ENCODE assay signal across 32 cellular contexts in genomic region chr10:104033401-104033930, GRCh38. TPM values are rescaled to one million over a fixed set of nuclear protein-coding genes. Genes with fewer than 3 reads are reported as not detected.
DNase-seq lines count a peak whose midpoint lies in the region; ATAC-seq, FAIRE-seq and TF ChIP-seq lines count a peak whose summit lies in the region.
"Had no signal": no experiment of that assay in that cellular context is flagged by ENCODE, and none has a peak within 500 bp of the region (broad histone marks: within the 10 kb centered on the region; RNA-seq: fewer than 3 reads in every experiment).

No MANE protein-coding gene starts in this region.

- intact Hi-C loops in body of pancreas (cut with DNase I), result no loop called here

- POLR2A ChIA-PET in GM10248 (lab: Yijun Ruan, JAX) (no interaction called here), HEK293T (lab: Yijun Ruan, JAX) (interaction anchor here (0.8 kb wide), 1 partner anchor 47 kb away, joined by 3 read pairs; no protein-coding TSS in a partner anchor), H1 (lab: Charles Lee; ENCODE audit: partially characterized antibody) (interaction anchor here (0.8 to 3.0 kb wide), 5 partner anchors 9 to 221 kb away, joined by 3 to 10 read pairs (median 3); partner anchors contain the start of genes GSTO1 and SFR1)

- no peak for TF ChIP-seq CTCF in GM10248 (IDR thresholded peaks at IDR 0.05; ENCODE audit: control extremely low read depth, extremely low read depth, low read depth, missing control alignments)
- TF ChIP-seq CTCF in H1 (IDR thresholded peaks at IDR 0.05; ENCODE audit: control extremely low read depth in 1 of 3, insufficient read depth in 1 of 3, low read depth in 1 of 3, low read length in 3 of 3), result no peak
- TF ChIP-seq CTCF in body of pancreas (IDR thresholded peaks at IDR 0.05), result no peak
- no peak for TF ChIP-seq CTCF in coronary artery (IDR thresholded peaks at IDR 0.05)

- H3K18ac ChIP-seq in H1 (ENCODE audit: extremely low read depth, low read length) (peak overlapping the region; percentile 56; the same call in 1 of the 2 replicates), trophoblast cell (ENCODE audit: low read length) (no peak overlapping the region)

- H3K4me3 ChIP-seq in H1 (ENCODE audit: extremely low read depth in 1 of 4, insufficient read depth in 2 of 4, low read depth in 3 of 4, low read length in 4 of 4) (no peak overlapping the region), trophoblast cell (ENCODE audit: low read depth, low read length) (no peak overlapping the region), body of pancreas (no peak overlapping the region), coronary artery (no peak overlapping the region)
- H3K4me3 ChIP-seq: ascending aorta, ovary, Peyer's patch, SJCRH30, suprapubic skin, vagina had no signal

- H3K27ac ChIP-seq in H1 (ENCODE audit: low read depth, low read length) (no peak overlapping the region), trophoblast cell (ENCODE audit: low read depth, low read length) (no peak overlapping the region), body of pancreas (no peak overlapping the region), coronary artery (no peak overlapping the region)
- H3K27ac ChIP-seq: ascending aorta, epithelial cell of prostate, ovary, Peyer's patch, SJCRH30, suprapubic skin, vagina had no signal

- no peak overlapping the region for H3K56ac ChIP-seq in H1 (replicated peaks; ENCODE audit: insufficient read length, low read depth, low read length)

- H3K4me1 ChIP-seq in H1 (replicated peaks in 1 of 4; ENCODE audit: control insufficient read depth in 3 of 4, insufficient read depth in 4 of 4, low read length in 3 of 4) (peaks cover 3 to 15% (median 10%) of the 10 kb centered on the region in 4 experiments; a peak in 5 of 7 replicates), trophoblast cell (ENCODE audit: control insufficient read depth in 1 of 2, insufficient read depth in 2 of 2, low read length in 2 of 2) (no peaks in the 10 kb centered on the region), body of pancreas (no peaks in the 10 kb centered on the region)
- H3K4me1 ChIP-seq: ascending aorta, Peyer's patch, SJCRH30, vagina had no signal

- H3K79me1 ChIP-seq in H1 (ENCODE audit: low read depth, low read length), result no peaks in the 10 kb centered on the region; the same call in 1 of the 2 replicates
- no peaks in the 10 kb centered on the region for H3K79me1 ChIP-seq in trophoblast cell (ENCODE audit: low read length)

- H4K5ac ChIP-seq in H1 (ENCODE audit: insufficient read length, low read depth, low read length), result no peak overlapping the region

- 83% methylated on average over 12 of the region's 12 CpGs; no CpG with 5 or more reads in 1 of the 2 experiments for WGBS in H1 (ENCODE audit: extremely low coverage in 1 of 2, insufficient coverage in 1 of 2, insufficient read length in 1 of 2, insufficient replicate concordance in 2 of 2, low coverage in 1 of 2, low lambda C conversion rate in 2 of 2, missing lambda C conversion rate in 1 of 2), 2 experiments
- no CpG with 5 or more reads among the region's 12 CpGs for WGBS in trophoblast cell (ENCODE audit: extremely low coverage, insufficient coverage, insufficient read length)
- 71 to 76% methylated on average over 9 to 12 of the region's 12 CpGs for WGBS in body of pancreas, 2 donors

- H2BK5ac ChIP-seq in H1 (ENCODE audit: low read depth, low read length), result no peak overlapping the region; the same call in 1 of the 2 replicates
- H2BK5ac ChIP-seq in trophoblast cell (ENCODE audit: low read depth, low read length, poor library complexity), result no peak overlapping the region

- peaks cover 8% of the 10 kb centered on the region; the same call in 1 of the 2 replicates for H3K23me2 ChIP-seq in H1 (ENCODE audit: low read depth, low read length)

- H3K9me3 ChIP-seq in H1 (ENCODE audit: insufficient read depth in 2 of 2, low read depth in 1 of 2, low read length in 1 of 2) (no peaks in the 10 kb centered on the region), trophoblast cell (ENCODE audit: insufficient read depth, low read depth, low read length) (no peaks in the 10 kb centered on the region), body of pancreas (no peaks in the 10 kb centered on the region)
- H3K9me3 ChIP-seq: ascending aorta, ovary, Peyer's patch, SJCRH30, suprapubic skin, vagina had no signal

- H2AK5ac ChIP-seq in H1 (ENCODE audit: low read depth, low read length), result peak overlapping the region; percentile 32; the same call in 1 of the 2 replicates
- no peak overlapping the region for H2AK5ac ChIP-seq in trophoblast cell (ENCODE audit: low read length)

- H3K27me3 ChIP-seq in H1 (replicated peaks in 1 of 4; ENCODE audit: control insufficient read depth in 3 of 4, extremely low read depth in 1 of 4, insufficient read depth in 3 of 4, low read length in 3 of 4), result no peaks in the 10 kb centered on the region
- no peaks in the 10 kb centered on the region for H3K27me3 ChIP-seq in trophoblast cell (ENCODE audit: insufficient read depth, low read length)
- H3K27me3 ChIP-seq in body of pancreas, result no peaks in the 10 kb centered on the region
- H3K27me3 ChIP-seq: ascending aorta, ovary, Peyer's patch, SJCRH30, suprapubic skin, vagina had no signal

- H3K14ac ChIP-seq in H1 (ENCODE audit: insufficient read length), result no peak overlapping the region
- no peak overlapping the region for H3K14ac ChIP-seq in trophoblast cell (ENCODE audit: low read length)

- no peak for FAIRE-seq in H1 (lab: Jason Lieb, UNC)
- FAIRE-seq: GM12892 had no signal

- no peak for ATAC-seq in body of pancreas
- ATAC-seq in GM21619 (IDR thresholded peaks at IDR 0.05; ENCODE audit: unreplicated experiment), result no peak
- ATAC-seq: activated naive CD4-positive, alpha-beta T cell treated with anti-CD3 and anti-CD28 coated beads, Interleukin-2, amount 50 U/mL, for 72 hours; natural killer cell; right cardiac atrium; stimulated activated memory B cell treated with anti-CD40 and anti-IgM and Interleukin-4, amounts not matched to agents 10 μg/mL and 1 μg/mL and 100 μg/mL, for 72 hours had no signal

- TF ChIP-seq EP300 in H1 (IDR thresholded peaks at IDR 0.05; ENCODE audit: borderline replicate concordance in 1 of 2, low read depth in 2 of 2, low read length in 2 of 2), result no peak

- H4K91ac ChIP-seq in H1 (replicated peaks; ENCODE audit: insufficient read length, low read length) (no peak overlapping the region), trophoblast cell (ENCODE audit: low read depth, low read length) (no peak overlapping the region)

- H2BK120ac ChIP-seq in H1 (replicated peaks; ENCODE audit: low read depth, low read length) (no peak overlapping the region), trophoblast cell (ENCODE audit: insufficient read depth, low read length, poor library complexity) (no peak overlapping the region)

- H3K4me2 ChIP-seq in H1 (ENCODE audit: insufficient read depth in 1 of 2, low read depth in 2 of 2, low read length in 2 of 2), result no peak overlapping the region
- H3K4me2 ChIP-seq in trophoblast cell (ENCODE audit: low read length), result no peak overlapping the region

- CTCF ChIA-PET in GM10248 (lab: Yijun Ruan, JAX) (no interaction called here), HEK293T (lab: Yijun Ruan, JAX) (no interaction called here), H1 (lab: Charles Lee; ENCODE audit: partially characterized antibody) (interaction anchor here (0.5 to 3.6 kb wide), 15 partner anchors 11 to 348 kb away, joined by 3 to 16 read pairs (median 4); partner anchors contain the start of gene SFR1)

- DNase-seq in GM10248 (ENCODE audit: extremely low spot score) (peak; percentile 2), HEK293T (ENCODE audit: extremely low spot score) (peak; percentile 3), H1 (ENCODE audit: low read depth in 1 of 2, low spot score in 2 of 2) (peak in 1 of 2 experiments; percentile 42), trophoblast cell (no peak), body of pancreas (no peak), NCI-H187 treated with DMSO at 0.1 percent for 48 hours (lab: John Stamatoyannopoulos, UW) (no peak), coronary artery (ENCODE audit: low spot score) (no peak)
- DNase-seq: activated CD4-positive, alpha-beta T cell treated with anti-CD3 and anti-CD28 coated beads, Interleukin-2, amount 50 U/mL, for 1 hour; effector CD4-positive, alpha-beta T cell; GOT3; islet precursor cell; Kasumi-1; natural killer cell; NCI-H1105; NCI-H2029; ovary; Peyer's patch; right cardiac atrium; SJCRH30; stimulated activated CD4-positive, alpha-beta T cell treated with anti-CD3 and anti-CD28 coated beads, Interleukin-12 subunit alpha, Interleukin-12 subunit beta, amount 100 ng/mL, for 4 hours; stimulated activated CD4-positive, alpha-beta T cell treated with anti-CD3 and anti-CD28 coated beads, Interleukin-4, amount 100 ng/mL, for 1 hour; T1000 had no signal

- H3K9ac ChIP-seq in H1 (replicated peaks in 1 of 4; ENCODE audit: extremely low read depth in 1 of 4, low read depth in 3 of 4, low read length in 3 of 4), result no peak overlapping the region
- no peak overlapping the region for H3K9ac ChIP-seq in trophoblast cell (ENCODE audit: low read length)

- 0 out of 2 replicates have a peak overlapping the region, but pooled peaks have one; percentile 17 for H2BK20ac ChIP-seq in H1 (ENCODE audit: low read length)

- H3K23ac ChIP-seq in H1 (ENCODE audit: insufficient read length) (no peak overlapping the region), trophoblast cell (ENCODE audit: low read length) (no peak overlapping the region)

- peak overlapping the region; percentile 1; the same call in 1 of the 2 replicates for H2BK15ac ChIP-seq in H1 (ENCODE audit: low read length)

- TF ChIP-seq POLR2A in H1 (IDR thresholded peaks at IDR 0.05; ENCODE audit: control extremely low read depth in 1 of 2, low read depth in 2 of 2, low read length in 2 of 2) (no peak), body of pancreas (IDR thresholded peaks at IDR 0.05) (no peak)

- H4K8ac ChIP-seq in H1 (ENCODE audit: extremely low read depth, insufficient read depth, low read length) (no peak overlapping the region), trophoblast cell (ENCODE audit: low read depth, low read length) (no peak overlapping the region)

- no peak overlapping the region for H2BK12ac ChIP-seq in H1 (ENCODE audit: low read depth, low read length)
- H2BK12ac ChIP-seq in trophoblast cell (ENCODE audit: low read length), result no peak overlapping the region

- no peaks in the 10 kb centered on the region; a peak in 1 of 8 replicates for H3K36me3 ChIP-seq in H1 (ENCODE audit: control insufficient read depth in 2 of 4, insufficient read depth in 4 of 4, low read length in 3 of 4)
- H3K36me3 ChIP-seq in trophoblast cell (ENCODE audit: control insufficient read depth in 1 of 2, insufficient read depth in 2 of 2, low read length in 2 of 2), result peaks cover 9 to 17% of the 10 kb centered on the region in 2 experiments
- H3K36me3 ChIP-seq in body of pancreas (replicated peaks in 1 of 2; ENCODE audit: insufficient read depth in 1 of 2, low read depth in 2 of 2), result peaks cover 0 to 3% of the 10 kb centered on the region in 2 donors
- H3K36me3 ChIP-seq: ovary, SJCRH30 had no signal

- H4K20me1 ChIP-seq in H1 (replicated peaks in 1 of 2; ENCODE audit: control insufficient read depth in 1 of 2, insufficient read depth in 2 of 2, low read length in 2 of 2), result peaks cover 2 to 5% of the 10 kb centered on the region in 2 experiments

- H3K4ac ChIP-seq in H1 (replicated peaks; ENCODE audit: insufficient read length, low read depth, low read length) (no peak overlapping the region), trophoblast cell (ENCODE audit: low read depth, low read length) (no peak overlapping the region)

- peak overlapping the region; percentile 44 for H4K12ac ChIP-seq in trophoblast cell (ENCODE audit: low read depth, low read length)

- H2AFZ ChIP-seq in H1 (ENCODE audit: low read length) (no peak overlapping the region), trophoblast cell (ENCODE audit: insufficient read depth, low read length, poor library complexity) (no peak overlapping the region)

- H3K79me2 ChIP-seq in H1 (ENCODE audit: control insufficient read depth in 1 of 2, insufficient read depth in 2 of 2, low read length in 2 of 2) (no peaks in the 10 kb centered on the region), trophoblast cell (ENCODE audit: control insufficient read depth, insufficient read depth, low read length, poor library complexity) (no peaks in the 10 kb centered on the region)

- no peak for TF ChIP-seq RAD21 in H1 (IDR thresholded peaks at IDR 0.05 in 1 of 2, conservative IDR thresholded peaks at IDR 0.05 in 1 of 2; ENCODE audit: low read depth in 2 of 2, low read length in 2 of 2)

RNA-seq across cellular contexts. Expression of gene COL17A1, which starts 52.2 kb away (rescaled TPM):
- 0.37 and 1.9 TPM in 2 replicates for total RNA-seq in H1 (2021; fragmentation: NEBNext Ultra II Directional; extraction: Animal tissue kit (Norgen Biotek cat#: 25700))
- polyA plus RNA-seq in H1 (2011; rRNA removed), result 0.35 and 0.52 TPM in 2 replicates
- 0.45 TPM for polyA plus RNA-seq in H1 (2011; cell fraction: cytosol; rRNA removed)
- 0.78 TPM for polyA plus RNA-seq in H1 (2011; cell fraction: nucleus; rRNA removed)
- 0.93 to 1.3 TPM (median 1.1 TPM) in 4 replicates for polyA plus RNA-seq in H1 (2012, experiment 1 of 2)
- polyA plus RNA-seq in H1 (2012, experiment 2 of 2), result 1.0 TPM
- 1.3 TPM for polyA plus RNA-seq in H1 (2013, experiment 1 of 2)
- 1.6 TPM for polyA plus RNA-seq in H1 (2013, experiment 2 of 2)
- polyA minus RNA-seq in H1 (2011; rRNA and poly(A)+ RNA removed), result 0.27 and 0.28 TPM in 2 replicates
- not detected for polyA minus RNA-seq in H1 (2011; cell fraction: cytosol; rRNA and poly(A)+ RNA removed)
- polyA minus RNA-seq in H1 (2011; cell fraction: nucleus; rRNA and poly(A)+ RNA removed), result 0.10 TPM
- polyA plus RNA-seq in trophoblast cell (2013), result 30.7 and 35.0 TPM in 2 replicates
- 1 to 10 TPM in 1 of 2 donors, not detected in 1; 3.6 TPM for total RNA-seq in body of pancreas
- total RNA-seq: activated naive CD4-positive, alpha-beta T cell treated with anti-CD3 and anti-CD28 coated beads, Interleukin-2, amount 50 U/mL, for 72 hours; mononuclear cell; natural killer cell; SJCRH30 had no signal
- polyA plus RNA-seq: CD14-positive monocyte had no signal

Comparison
In these comparisons a context has a peak if more than half of its experiments do, and no peak if none do; other contexts are left out.
1. DNase-seq: peak in GM10248 (single experiment) and HEK293T (single experiment); none in trophoblast cell (0 of 2), body of pancreas (0 of 4), NCI-H187 treated with DMSO at 0.1 percent for 48 hours (single experiment) and coronary artery (single experiment).